9 cellular contexts compared by ENCODE assay signal in the genomic region with DNA sequence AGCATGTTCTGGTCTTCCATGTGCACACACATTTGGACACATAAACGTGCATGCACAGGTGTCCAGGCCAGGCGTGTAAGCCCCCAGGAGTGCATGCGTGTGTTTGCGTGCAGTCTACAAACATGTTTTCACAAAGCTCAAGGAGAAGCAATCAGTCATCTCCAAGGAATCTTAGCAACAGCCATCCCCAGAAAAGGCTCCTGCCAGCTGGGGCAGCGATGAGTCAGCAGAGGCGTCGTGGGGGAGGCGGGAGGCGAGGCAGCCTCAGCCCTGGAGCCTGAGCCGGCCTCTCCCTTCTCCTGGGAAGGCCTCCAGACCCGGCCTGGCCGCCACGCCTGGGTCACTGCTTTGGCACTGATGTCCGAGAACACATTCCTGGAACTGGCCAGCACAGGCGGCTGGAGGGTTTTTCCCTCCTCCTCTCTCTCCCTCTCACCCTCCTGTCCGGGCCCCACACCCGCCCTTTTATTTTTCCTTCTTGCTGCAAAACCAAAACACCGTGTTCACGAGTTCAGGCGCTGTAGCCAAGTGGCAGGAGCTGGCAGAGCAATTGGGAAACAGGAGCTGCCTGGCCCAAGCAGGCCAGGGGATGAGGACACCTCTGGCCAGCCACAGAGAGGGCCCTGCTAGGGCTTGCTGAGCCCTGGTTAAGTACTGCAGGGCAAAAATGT.
DNase-seq lines count a peak whose midpoint lies in the region; ATAC-seq, FAIRE-seq and TF ChIP-seq lines count a peak whose summit lies in the region.
"Had no signal": no experiment of that assay in that cellular context is flagged by ENCODE, and none has a peak within 500 bp of the region (broad histone marks: within the 10 kb centered on the region; RNA-seq: fewer than 3 reads in every experiment).

No MANE protein-coding gene starts in this region.

- DNase-seq in COR-L47 (lab: John Stamatoyannopoulos, UW): peak; percentile 70
- DNase-seq in HTR-8/SVneo (ENCODE audit: insufficient read length, low spot score): peak; percentile 99
- DNase-seq in SK-N-DZ (ENCODE audit: low spot score): peak; percentile 59
- peak; percentile 77 for DNase-seq in epithelial cell of prostate (ENCODE audit: low read depth, low spot score)
- DNase-seq in midbrain (lab: John Stamatoyannopoulos, UW): peak; percentile 86
- peak; percentile 96 for DNase-seq in upper lobe of right lung
- DNase-seq in activated T-cell treated with anti-CD3 and anti-CD28 coated beads, Interleukin-2, amount 50 U/mL, for 4 hours: no peak

- H3K27ac ChIP-seq in epithelial cell of prostate (peak overlapping the region; percentile 97), upper lobe of right lung (peak overlapping the region; percentile 88)

- intact Hi-C loops in upper lobe of right lung (cut with DNase I): loop anchor here (10.0 kb wide), 1 partner anchor 106 kb away; a partner anchor contains a TSS

- FAIRE-seq in HTR-8/SVneo (lab: Jason Lieb, UNC): peak; percentile 100

- no peaks in the 10 kb centered on the region for H3K36me3 Mint-ChIP-seq in activated T-cell treated with anti-CD3 and anti-CD28 coated beads, Interleukin-2, amount 50 U/mL, for 4 hours (ENCODE audit: insufficient read depth)

- H3K36me3 ChIP-seq in upper lobe of right lung: no peaks in the 10 kb centered on the region

- no peak overlapping the region for H3K4me3 Mint-ChIP-seq in activated T-cell treated with anti-CD3 and anti-CD28 coated beads, Interleukin-2, amount 50 U/mL, for 4 hours
- H3K4me3 Mint-ChIP-seq: T-helper 1 cell treated with Interleukin-12 subunit alpha and Interleukin-12 subunit beta and Interleukin-4 antibody, amounts not matched to agents 30 μg/mL and 1 μg/mL, for 36 hours had no signal

- H3K4me1 ChIP-seq in upper lobe of right lung: peaks cover 42% of the 10 kb centered on the region

- H3K4me3 ChIP-seq in upper lobe of right lung: no peak overlapping the region

- H3K9me3 Mint-ChIP-seq in activated T-cell treated with anti-CD3 and anti-CD28 coated beads, Interleukin-2, amount 50 U/mL, for 4 hours: no peaks in the 10 kb centered on the region
- H3K9me3 Mint-ChIP-seq: T-helper 1 cell treated with Interleukin-12 subunit alpha and Interleukin-12 subunit beta and Interleukin-4 antibody, amounts not matched to agents 30 μg/mL and 1 μg/mL, for 36 hours had no signal

- no peaks in the 10 kb centered on the region for H3K27me3 ChIP-seq in upper lobe of right lung

- H3K9me3 ChIP-seq in upper lobe of right lung: no peaks in the 10 kb centered on the region

- peaks cover 41% of the 10 kb centered on the region for H3K4me1 Mint-ChIP-seq in activated T-cell treated with anti-CD3 and anti-CD28 coated beads, Interleukin-2, amount 50 U/mL, for 4 hours (ENCODE audit: low read depth)

- peak; percentile 20 for TF ChIP-seq CTCF in upper lobe of right lung (IDR thresholded peaks at IDR 0.05)

- H3K27me3 Mint-ChIP-seq in activated T-cell treated with anti-CD3 and anti-CD28 coated beads, Interleukin-2, amount 50 U/mL, for 4 hours (ENCODE audit: low read depth): no peaks in the 10 kb centered on the region

- ATAC-seq in upper lobe of right lung: peak; percentile 90
- no peak for ATAC-seq in activated T-cell treated with anti-CD3 and anti-CD28 coated beads, Interleukin-2, amount 50 U/mL, for 4 hours
- no peak for ATAC-seq in GM18861 (IDR thresholded peaks at IDR 0.05; ENCODE audit: unreplicated experiment)
